27 cellular contexts compared by ENCODE assay signal in genomic region chr22:33099593-33099992, GRCh38. TPM values are rescaled to one million over a fixed set of nuclear protein-coding genes. Genes with fewer than 3 reads are reported as not detected.
"Had no signal": no experiment of that assay in that cellular context is flagged by ENCODE, and none has a peak within 500 bp of the region (broad histone marks: within the 10 kb centered on the region; RNA-seq: fewer than 3 reads in every experiment).

No MANE protein-coding gene starts in this region.

- H3K4me3 ChIP-seq: coronary artery, dorsolateral prefrontal cortex, esophagus muscularis mucosa, gastroesophageal sphincter, heart left ventricle, left lung, lower lobe of right lung had no signal

- H3K27ac Mint-ChIP-seq: memory B cell; naive thymus-derived CD4-positive, alpha-beta T cell had no signal

- FAIRE-seq: colon, endothelial cell of umbilical vein, frontal cortex, islet of Langerhans, keratinocyte had no signal

- DNase-seq: dermis blood vessel endothelial cell; dorsolateral prefrontal cortex; effector CD4-positive, alpha-beta T cell; effector memory CD4-positive, alpha-beta T cell; heart left ventricle; hippocampal formation; left cardiac atrium; left lung; left ventricle myocardium superior; lower lobe of right lung; mesendoderm; midbrain; naive thymus-derived CD4-positive, alpha-beta T cell had no signal

- H3K4me1 ChIP-seq: esophagus muscularis mucosa, foreskin keratinocyte, gastroesophageal sphincter, heart left ventricle, left lung, lower lobe of right lung had no signal

- H3K27ac ChIP-seq: coronary artery, dorsolateral prefrontal cortex, esophagus muscularis mucosa, foreskin keratinocyte, gastroesophageal sphincter, heart left ventricle, left lung, lower lobe of right lung had no signal

- H3K36me3 ChIP-seq: esophagus muscularis mucosa, gastroesophageal sphincter, heart left ventricle, left lung, lower lobe of right lung had no signal

- ATAC-seq: foreskin keratinocyte; gastroesophageal sphincter; heart left ventricle; left cardiac atrium; left lung; left ventricle myocardium superior; lower lobe of right lung; naive thymus-derived CD4-positive, alpha-beta T cell had no signal

- H3K4me3 Mint-ChIP-seq: memory B cell; naive thymus-derived CD4-positive, alpha-beta T cell had no signal

- H3K9me3 ChIP-seq: lower lobe of right lung had no signal

- H3K36me3 Mint-ChIP-seq: memory B cell; naive thymus-derived CD4-positive, alpha-beta T cell had no signal

- H3K4me1 Mint-ChIP-seq: memory B cell had no signal

RNA-seq across cellular contexts. Expression of gene SYN3, which starts 41.4 kb away (rescaled TPM):
- total RNA-seq: endothelial cell of umbilical vein; epithelial cell of proximal tubule; fibroblast of lung; foreskin keratinocyte; kidney epithelial cell; left ventricle myocardium superior; mononuclear cell; naive thymus-derived CD4-positive, alpha-beta T cell had no signal
